ENCODE assay signal across 16 cellular contexts in the genomic region with DNA sequence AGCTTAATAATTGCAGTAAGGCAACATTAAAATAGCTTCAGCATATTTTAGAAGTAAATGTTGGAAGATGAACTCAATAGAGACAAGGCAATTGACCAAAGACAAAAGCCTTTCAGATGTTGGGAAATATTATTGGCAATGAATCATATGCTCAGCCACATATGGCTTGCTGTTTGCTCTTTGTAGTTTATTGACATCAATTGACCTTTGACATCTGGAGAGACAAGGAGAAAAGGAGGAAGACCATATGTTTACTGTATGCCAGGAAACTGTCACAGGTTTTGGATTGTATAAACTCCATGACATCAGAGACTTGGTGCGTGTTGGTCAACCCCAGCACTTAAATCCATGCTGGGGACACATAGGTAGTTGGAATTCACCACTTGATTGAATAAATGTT.
DNase-seq lines count a peak whose midpoint lies in the region; ATAC-seq and TF ChIP-seq lines count a peak whose summit lies in the region.
"Had no signal": no experiment of that assay in that cellular context is flagged by ENCODE, and none has a peak within 500 bp of the region (broad histone marks: within the 10 kb centered on the region; RNA-seq: fewer than 3 reads in every experiment).

No MANE protein-coding gene starts in this region.

- in situ Hi-C loops in brain microvascular endothelial cell (cut with HindIII; ENCODE audit: low pct_ligation_motif_present, low sequenced_read_pairs): no loop called here

- H3K4me3 ChIP-seq in gastroesophageal sphincter (no peak overlapping the region), skin epidermis (no peak overlapping the region), brain microvascular endothelial cell (ENCODE audit: low read depth, low read length) (no peak overlapping the region)
- H3K4me3 ChIP-seq: MG63, pancreas had no signal

- peaks cover 0 to 2% (median 0%) of the 10 kb centered on the region in 3 donors for H3K9me3 ChIP-seq in gastroesophageal sphincter
- H3K9me3 ChIP-seq: pancreas had no signal

- no peak for TF ChIP-seq POLR2A in gastroesophageal sphincter (IDR thresholded peaks at IDR 0.05)

- H3K4me3 Mint-ChIP-seq in T-helper 2 cell treated with Interferon-gamma antibody and Interleukin-4, amounts not matched to agents 5 μg/mL and 100 μg/mL, for 36 hours: no peak overlapping the region
- H3K4me3 Mint-ChIP-seq: activated CD4-positive, alpha-beta memory T cell treated with anti-CD3 and anti-CD28 coated beads for 36 hours; dendritic cell treated with granulocyte-macrophage colony-stimulating factor and Interleukin-4, amounts not matched to agents 40 ng/mL and 50 ng/mL, for 4 days had no signal

- no peak overlapping the region for H3K27ac Mint-ChIP-seq in T-helper 2 cell treated with Interferon-gamma antibody and Interleukin-4, amounts not matched to agents 5 μg/mL and 100 μg/mL, for 36 hours
- H3K27ac Mint-ChIP-seq: activated CD4-positive, alpha-beta memory T cell treated with anti-CD3 and anti-CD28 coated beads for 36 hours; dendritic cell treated with granulocyte-macrophage colony-stimulating factor and Interleukin-4, amounts not matched to agents 40 ng/mL and 50 ng/mL, for 4 days had no signal

- TF ChIP-seq EP300 in gastroesophageal sphincter (IDR thresholded peaks at IDR 0.05): no peak

- H3K4me1 Mint-ChIP-seq in T-helper 2 cell treated with Interferon-gamma antibody and Interleukin-4, amounts not matched to agents 5 μg/mL and 100 μg/mL, for 36 hours (ENCODE audit: low read depth): peaks cover 12% of the 10 kb centered on the region

- DNase-seq in GM04504 (ENCODE audit: low read depth) (peak; percentile 25), RPMI7951 (ENCODE audit: low read depth) (peak; percentile 20), brain microvascular endothelial cell (no peak), mucosa of gallbladder (ENCODE audit: low spot score) (no peak)
- no peak for DNase-seq in T-helper 2 cell treated with Interferon-gamma antibody and Interleukin-4, amounts not matched to agents 5 μg/mL and 100 μg/mL, for 36 hours (ENCODE audit: low spot score)
- DNase-seq: activated CD4-positive, alpha-beta memory T cell treated with anti-CD3 and anti-CD28 coated beads for 36 hours; midbrain; NCI-H2107; pancreas; stimulated activated CD4-positive, alpha-beta T cell treated with anti-CD3 and anti-CD28 coated beads, Interleukin-2, amount 100 ng/mL, for 24 hours; stimulated activated CD8-positive, alpha-beta memory T cell treated with anti-CD3 and anti-CD28 coated beads, Interleukin-4, amount 100 ng/mL, for 48 hours had no signal

- peaks cover 0 to 9% (median 0%) of the 10 kb centered on the region in 3 donors for H3K4me1 ChIP-seq in gastroesophageal sphincter
- H3K4me1 ChIP-seq: pancreas had no signal

- H3K36me3 ChIP-seq in gastroesophageal sphincter (no peaks in the 10 kb centered on the region), brain microvascular endothelial cell (replicated peaks) (no peaks in the 10 kb centered on the region)
- H3K36me3 ChIP-seq: MG63, pancreas had no signal

- H3K27me3 Mint-ChIP-seq in T-helper 2 cell treated with Interferon-gamma antibody and Interleukin-4, amounts not matched to agents 5 μg/mL and 100 μg/mL, for 36 hours (ENCODE audit: low read depth): peaks cover 10% of the 10 kb centered on the region
- H3K27me3 Mint-ChIP-seq: activated CD4-positive, alpha-beta memory T cell treated with anti-CD3 and anti-CD28 coated beads for 36 hours; dendritic cell treated with granulocyte-macrophage colony-stimulating factor and Interleukin-4, amounts not matched to agents 40 ng/mL and 50 ng/mL, for 4 days had no signal

- WGBS in gastroesophageal sphincter (ENCODE audit: low coverage in 1 of 2), 2 donors: 50 to 79% methylated on average over 1 of the region's 1 CpG

- H3K27me3 ChIP-seq in gastroesophageal sphincter (no peaks in the 10 kb centered on the region), brain microvascular endothelial cell (replicated peaks) (no peaks in the 10 kb centered on the region)
- H3K27me3 ChIP-seq: MG63, pancreas had no signal

- no peak for TF ChIP-seq CTCF in gastroesophageal sphincter (IDR thresholded peaks at IDR 0.05)
- TF ChIP-seq CTCF in brain microvascular endothelial cell (IDR thresholded peaks at IDR 0.05; ENCODE audit: low read depth, low read length, missing control alignments): no peak

- H3K9me3 Mint-ChIP-seq in T-helper 2 cell treated with Interferon-gamma antibody and Interleukin-4, amounts not matched to agents 5 μg/mL and 100 μg/mL, for 36 hours: no peaks in the 10 kb centered on the region
- H3K9me3 Mint-ChIP-seq: activated CD4-positive, alpha-beta memory T cell treated with anti-CD3 and anti-CD28 coated beads for 36 hours; dendritic cell treated with granulocyte-macrophage colony-stimulating factor and Interleukin-4, amounts not matched to agents 40 ng/mL and 50 ng/mL, for 4 days had no signal

- ATAC-seq in gastroesophageal sphincter: no peak
- ATAC-seq in GM18909 (IDR thresholded peaks at IDR 0.05; ENCODE audit: poor library complexity, unreplicated experiment): no peak

- H3K36me3 Mint-ChIP-seq in T-helper 2 cell treated with Interferon-gamma antibody and Interleukin-4, amounts not matched to agents 5 μg/mL and 100 μg/mL, for 36 hours (ENCODE audit: low read depth): no peaks in the 10 kb centered on the region
- H3K36me3 Mint-ChIP-seq: activated CD4-positive, alpha-beta memory T cell treated with anti-CD3 and anti-CD28 coated beads for 36 hours had no signal

- H3K27ac ChIP-seq in gastroesophageal sphincter: peak overlapping the region; percentile 43 to 68 (median 64)
- peak overlapping the region in 17 of 21 experiments; percentile 10 to 81 (median 60) for H3K27ac ChIP-seq in skin epidermis
- H3K27ac ChIP-seq in brain microvascular endothelial cell: no peak overlapping the region

Comparison
In these comparisons a context has a peak if more than half of its experiments do, and no peak if none do; other contexts are left out.
1. DNase-seq: peak in GM04504 (single experiment) and RPMI7951 (single experiment); none in brain microvascular endothelial cell (single experiment), T-helper 2 cell treated with Interferon-gamma antibody and Interleukin-4, amounts not matched to agents 5 μg/mL and 100 μg/mL, for 36 hours (single experiment) and mucosa of gallbladder (single experiment).